Comparison of ENCODE assay signal across 1 cellular context in genomic region chr6:28606424-28607391, GRCh38.
TF ChIP-seq lines count a peak whose summit lies in the region.

No MANE protein-coding gene starts in this region.

TF ChIP-seq in HepG2, 621 proteins besides CTCF, POLR2A, EP300 and RAD21 (continued from another document and continues in another):
- TF ChIP-seq MYC (CRISPR knock-in tag; IDR thresholded peaks at IDR 0.05; ENCODE audit: borderline replicate concordance) = peak; percentile 50; the same call in 1 of the 2 replicates
- TF ChIP-seq AHR (CRISPR knock-in tag; IDR thresholded peaks at IDR 0.05) = no peak
- TF ChIP-seq PPARG (CRISPR knock-in tag; conservative IDR thresholded peaks at IDR 0.05) = 0 out of 2 replicates have a peak, but pooled peaks have one; percentile 65
- no peak for TF ChIP-seq YEATS2 (CRISPR knock-in tag; IDR thresholded peaks at IDR 0.05; ENCODE audit: borderline replicate concordance)
- peak; percentile 25; the same call in 1 of the 2 replicates for TF ChIP-seq ZFY (CRISPR knock-in tag; IDR thresholded peaks at IDR 0.05)
- peak; percentile 83 for TF ChIP-seq ARID5B (CRISPR knock-in tag; IDR thresholded peaks at IDR 0.05)
- 0 out of 2 replicates have a peak, but pooled peaks have one; percentile 54 for TF ChIP-seq ZNF513 (CRISPR knock-in tag; conservative IDR thresholded peaks at IDR 0.05)
- 0 out of 2 replicates have a peak, but pooled peaks have one; percentile 13 for TF ChIP-seq ZNF280D (CRISPR knock-in tag; IDR thresholded peaks at IDR 0.05)
- peak; percentile 76 for TF ChIP-seq MAX (IDR thresholded peaks at IDR 0.05)
- TF ChIP-seq ZNF205 (CRISPR knock-in tag; IDR thresholded peaks at IDR 0.05) = peak; percentile 64; the same call in 1 of the 2 replicates
- TF ChIP-seq ARID4A (CRISPR knock-in tag; IDR thresholded peaks at IDR 0.05; ENCODE audit: borderline replicate concordance) = peak; percentile 44
- 0 out of 2 replicates have a peak, but pooled peaks have one; percentile 38 for TF ChIP-seq NR2C2 (CRISPR knock-in tag; IDR thresholded peaks at IDR 0.05; ENCODE audit: borderline replicate concordance)
- TF ChIP-seq KAT8 (CRISPR knock-in tag; IDR thresholded peaks at IDR 0.05) = peak; percentile 55; the same call in 1 of the 2 replicates
- peak; percentile 39; the same call in 1 of the 2 replicates for TF ChIP-seq SP140L (CRISPR knock-in tag; IDR thresholded peaks at IDR 0.05; ENCODE audit: borderline replicate concordance)
- TF ChIP-seq TAF15 (IDR thresholded peaks at IDR 0.05; ENCODE audit: low read depth, low read length, poor library complexity, severe bottlenecking) = no peak
- TF ChIP-seq TOE1 (CRISPR knock-in tag; IDR thresholded peaks at IDR 0.05) = 0 out of 2 replicates have a peak, but pooled peaks have one; percentile 52
- peak; percentile 81 for TF ChIP-seq CBFB (CRISPR knock-in tag; IDR thresholded peaks at IDR 0.05)
- TF ChIP-seq SNAI1 (CRISPR knock-in tag; IDR thresholded peaks at IDR 0.05; ENCODE audit: borderline replicate concordance) = no peak
- TF ChIP-seq ONECUT2 (CRISPR knock-in tag; IDR thresholded peaks at IDR 0.05) = 0 out of 2 replicates have a peak, but pooled peaks have one; percentile 34
- no peak for TF ChIP-seq ATRX (CRISPR knock-in tag; IDR thresholded peaks at IDR 0.05; ENCODE audit: borderline replicate concordance)
- TF ChIP-seq ZNF362 (CRISPR knock-in tag; IDR thresholded peaks at IDR 0.05; ENCODE audit: borderline replicate concordance) = peak; percentile 70; the same call in 1 of the 2 replicates
- TF ChIP-seq TRAFD1 (CRISPR knock-in tag; IDR thresholded peaks at IDR 0.05; ENCODE audit: borderline replicate concordance) = no peak
- no peak for TF ChIP-seq LRRFIP1 (CRISPR knock-in tag; conservative IDR thresholded peaks at IDR 0.05)
- no peak for TF ChIP-seq HMGXB3 (CRISPR knock-in tag; IDR thresholded peaks at IDR 0.05; ENCODE audit: borderline replicate concordance)
- peak; percentile 14 for TF ChIP-seq ZFP36 (IDR thresholded peaks at IDR 0.05; ENCODE audit: borderline replicate concordance, low read depth, low read length, partially characterized antibody)
